In genomic region chr2:105775809-105776559, GRCh38 we compare ENCODE assay signal across 1 cellular context.
TF ChIP-seq lines count a peak whose summit lies in the region.

No MANE protein-coding gene starts in this region.

TF ChIP-seq in K562, 482 proteins besides CTCF, POLR2A, EP300 and RAD21 (continued from another document):
- TF ChIP-seq ZNF395 (CRISPR knock-in tag; IDR thresholded peaks at IDR 0.05) = no peak
